In the genomic region with DNA sequence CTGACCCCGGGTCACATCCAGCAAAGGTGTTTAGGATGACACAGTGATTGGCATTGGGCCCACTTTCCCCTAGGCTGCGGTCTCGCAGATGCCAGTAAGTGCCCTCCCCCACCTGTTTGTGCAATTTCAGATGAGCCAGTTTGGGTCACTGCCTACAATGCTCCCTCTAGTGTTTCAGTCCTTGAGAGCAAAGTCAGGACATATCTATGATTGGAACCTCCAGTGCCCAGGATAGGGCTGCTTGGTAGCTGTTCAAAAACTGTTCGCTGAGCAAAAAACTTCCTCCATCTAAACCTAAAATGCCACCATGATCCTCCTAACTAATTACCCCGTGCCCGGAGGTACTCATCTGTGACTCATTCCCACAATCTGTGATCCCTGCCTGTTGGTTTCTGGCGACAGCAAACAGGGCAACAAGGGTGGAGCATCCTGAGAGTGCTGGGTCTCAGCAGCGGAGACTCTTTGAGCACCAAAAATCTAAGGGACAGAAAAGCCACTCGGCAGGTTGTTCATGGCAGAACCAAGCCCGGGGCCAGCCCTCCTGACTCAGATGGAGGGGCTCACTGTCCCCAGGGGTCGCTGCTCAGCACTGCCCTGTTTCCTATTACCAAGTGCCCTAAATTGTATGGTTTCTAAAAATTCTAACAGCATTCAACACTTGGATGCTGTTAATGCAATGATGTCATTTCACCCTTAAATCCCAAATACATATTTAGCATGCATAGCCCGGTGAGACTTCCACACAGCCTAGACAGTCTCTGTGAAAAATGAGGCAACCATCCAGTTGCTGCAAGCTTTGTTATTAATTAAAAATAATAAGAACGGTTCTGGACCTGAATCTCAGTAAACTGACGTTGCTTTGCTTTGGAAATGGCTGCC, we compare ENCODE assay signal across 10 cellular contexts. TPM values are rescaled to one million over a fixed set of nuclear protein-coding genes. Genes with fewer than 3 reads are reported as not detected.
DNase-seq lines count a peak whose midpoint lies in the region; ATAC-seq and TF ChIP-seq lines count a peak whose summit lies in the region.
"Had no signal": no experiment of that assay in that cellular context is flagged by ENCODE, and none has a peak within 500 bp of the region (broad histone marks: within the 10 kb centered on the region; RNA-seq: fewer than 3 reads in every experiment).

No MANE protein-coding gene starts in this region.

- DNase-seq in SIG-M5 treated with dmso at 0.1 percent for 504 hours (lab: John Stamatoyannopoulos, UW; ENCODE audit: unreplicated experiment) = peak; percentile 79
- DNase-seq in SIG-M5 (lab: John Stamatoyannopoulos, UW) = no peak
- peak; percentile 89 for DNase-seq in NCI-H1105 treated with DMSO at 0.1 percent for 48 hours (lab: John Stamatoyannopoulos, UW)
- DNase-seq in WTC11 (ENCODE audit: low spot score) = no peak
- DNase-seq in hepatocyte (ENCODE audit: low spot score) = no peak
- DNase-seq in substantia nigra (lab: John Stamatoyannopoulos, UW) = peak in 4 of 49 donors; percentile 28 to 90 (median 44)
- DNase-seq: natural killer cell had no signal

- H3K36me3 ChIP-seq in hepatocyte (replicated peaks; ENCODE audit: insufficient read depth, low read depth) = no peaks in the 10 kb centered on the region
- H3K36me3 ChIP-seq: BLaER1 treated with 17β-estradiol and CSF1 and Interleukin-3, amounts not matched to agents 10 nM and 100 nM had no signal

- H3K27me3 Mint-ChIP-seq in WTC11 (ENCODE audit: low read depth) = peaks cover 51% of the 10 kb centered on the region

- H2AFZ ChIP-seq in hepatocyte = no peak overlapping the region

- no peaks in the 10 kb centered on the region for H3K36me3 Mint-ChIP-seq in WTC11
- H3K36me3 Mint-ChIP-seq: natural killer cell had no signal

- H3K4me2 ChIP-seq in hepatocyte = peak overlapping the region; percentile 73
- H3K4me2 ChIP-seq: BLaER1 treated with 17β-estradiol and CSF1 and Interleukin-3, amounts not matched to agents 10 nM and 100 nM had no signal

- H3K9me3 ChIP-seq in hepatocyte (ENCODE audit: low read depth) = no peaks in the 10 kb centered on the region

- H3K27ac Mint-ChIP-seq in WTC11 = no peak overlapping the region
- H3K27ac Mint-ChIP-seq: natural killer cell had no signal

- TF ChIP-seq CTCF in WTC11 (IDR thresholded peaks at IDR 0.05) = no peak
- TF ChIP-seq CTCF in hepatocyte (IDR thresholded peaks at IDR 0.05; ENCODE audit: poor library complexity) = peak; percentile 14

- no peak overlapping the region for H3K27ac ChIP-seq in hepatocyte
- peak overlapping the region; percentile 3 for H3K27ac ChIP-seq in substantia nigra (ENCODE audit: low read depth, low read length, poor library complexity, severe bottlenecking)
- H3K27ac ChIP-seq: BLaER1 treated with 17β-estradiol and CSF1 and Interleukin-3, amounts not matched to agents 10 nM and 100 nM had no signal

- ATAC-seq in WTC11 (peak; percentile 13; the same call in 1 of the 2 replicates), HG02759 (IDR thresholded peaks at IDR 0.05; ENCODE audit: unreplicated experiment) (no peak), HG02870 (IDR thresholded peaks at IDR 0.05; ENCODE audit: unreplicated experiment) (no peak)

- peaks cover 6% of the 10 kb centered on the region; the same call in 1 of the 2 replicates for H3K9me3 Mint-ChIP-seq in WTC11
- H3K9me3 Mint-ChIP-seq: natural killer cell had no signal

- POLR2A ChIA-PET in WTC11 (lab: Charles Lee) = no interaction called here

- H3K9me2 ChIP-seq in hepatocyte (replicated peaks; ENCODE audit: insufficient read depth) = no peaks in the 10 kb centered on the region

- H3K4me3 ChIP-seq in hepatocyte = no peak overlapping the region
- H3K4me3 ChIP-seq: BLaER1 treated with 17β-estradiol and CSF1 and Interleukin-3, amounts not matched to agents 10 nM and 100 nM had no signal

- no peaks in the 10 kb centered on the region for H4K20me1 ChIP-seq in hepatocyte (ENCODE audit: insufficient read depth, poor library complexity, severe bottlenecking)
- H4K20me1 ChIP-seq: BLaER1 treated with 17β-estradiol and CSF1 and Interleukin-3, amounts not matched to agents 10 nM and 100 nM had no signal

- 50% methylated on average over 14 of the region's 14 CpGs for WGBS in hepatocyte (ENCODE audit: low lambda C conversion rate, missing lambda C conversion rate)

- H3K4me1 Mint-ChIP-seq in WTC11 = peaks cover 13% of the 10 kb centered on the region

- H3K4me3 Mint-ChIP-seq in WTC11 = peak overlapping the region; percentile 64
- H3K4me3 Mint-ChIP-seq: natural killer cell had no signal

- H3K79me2 ChIP-seq in hepatocyte = no peaks in the 10 kb centered on the region

- no peaks in the 10 kb centered on the region for H3K4me1 ChIP-seq in hepatocyte (ENCODE audit: insufficient read depth)
- H3K4me1 ChIP-seq: BLaER1 treated with 17β-estradiol and CSF1 and Interleukin-3, amounts not matched to agents 10 nM and 100 nM had no signal

- CTCF ChIA-PET in WTC11 (lab: Charles Lee) = interaction anchor here (1.1 to 2.1 kb wide), 5 partner anchors 12 to 171 kb away, joined by 3 to 11 read pairs (median 7); a partner anchor contains a TSS

- peaks cover 84% of the 10 kb centered on the region for H3K27me3 ChIP-seq in hepatocyte

TF ChIP-seq in WTC11, 78 proteins besides CTCF, POLR2A, EP300 and RAD21:
- no peak for TF ChIP-seq ZNF219 (CRISPR knock-in tag; IDR thresholded peaks at IDR 0.05; ENCODE audit: borderline replicate concordance)
- no peak for TF ChIP-seq ZBTB21 (CRISPR knock-in tag; IDR thresholded peaks at IDR 0.05; ENCODE audit: borderline replicate concordance)
- TF ChIP-seq MXD4 (CRISPR knock-in tag; IDR thresholded peaks at IDR 0.05; ENCODE audit: borderline replicate concordance) = no peak
- no peak for TF ChIP-seq RELA (CRISPR knock-in tag; IDR thresholded peaks at IDR 0.05; ENCODE audit: borderline replicate concordance)
- TF ChIP-seq, protein P1, sequence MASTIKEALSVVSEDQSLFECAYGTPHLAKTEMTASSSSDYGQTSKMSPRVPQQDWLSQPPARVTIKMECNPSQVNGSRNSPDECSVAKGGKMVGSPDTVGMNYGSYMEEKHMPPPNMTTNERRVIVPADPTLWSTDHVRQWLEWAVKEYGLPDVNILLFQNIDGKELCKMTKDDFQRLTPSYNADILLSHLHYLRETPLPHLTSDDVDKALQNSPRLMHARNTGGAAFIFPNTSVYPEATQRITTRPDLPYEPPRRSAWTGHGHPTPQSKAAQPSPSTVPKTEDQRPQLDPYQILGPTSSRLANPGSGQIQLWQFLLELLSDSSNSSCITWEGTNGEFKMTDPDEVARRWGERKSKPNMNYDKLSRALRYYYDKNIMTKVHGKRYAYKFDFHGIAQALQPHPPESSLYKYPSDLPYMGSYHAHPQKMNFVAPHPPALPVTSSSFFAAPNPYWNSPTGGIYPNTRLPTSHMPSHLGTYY (CRISPR knock-in tag; IDR thresholded peaks at IDR 0.05) = no peak
- TF ChIP-seq ZNF263 (CRISPR knock-in tag; IDR thresholded peaks at IDR 0.05; ENCODE audit: low read depth) = no peak
- TF ChIP-seq SMAD3 (CRISPR knock-in tag; IDR thresholded peaks at IDR 0.05; ENCODE audit: borderline replicate concordance) = no peak
- no peak for TF ChIP-seq ELF4 (CRISPR knock-in tag; IDR thresholded peaks at IDR 0.05; ENCODE audit: low read depth)
- TF ChIP-seq ZNF232 (CRISPR knock-in tag; IDR thresholded peaks at IDR 0.05) = no peak

RNA-seq across cellular contexts. Expression of a gene that starts 5.0 kb away (rescaled TPM):
- total RNA-seq in WTC11 (2021) (0.23 TPM in 1 of 3 replicates, not detected in the others), hepatocyte (not detected in 2 replicates)
- polyA plus RNA-seq in hepatocyte = not detected in 2 replicates
- total RNA-seq: natural killer cell had no signal

RNA-seq across cellular contexts. Expression of a gene that starts 19.0 kb away (rescaled TPM):
- total RNA-seq in WTC11 (2021) (1.5 to 2.7 TPM (median 2.4 TPM) in 3 replicates), hepatocyte (20.5 and 22.2 TPM in 2 replicates)
- polyA plus RNA-seq in hepatocyte = 28.2 and 37.7 TPM in 2 replicates

Comparison
In these comparisons a context has a peak if more than half of its experiments do, and no peak if none do; other contexts are left out.
1. DNase-seq: peak in SIG-M5 treated with dmso at 0.1 percent for 504 hours (single experiment) and NCI-H1105 treated with DMSO at 0.1 percent for 48 hours (single experiment); none in SIG-M5 (single experiment), WTC11 (single experiment) and hepatocyte (single experiment).